1 cellular context compared by ENCODE assay signal in genomic region chr3:155334897-155335883, GRCh38.
TF ChIP-seq lines count a peak whose summit lies in the region.

No MANE protein-coding gene starts in this region.

TF ChIP-seq in K562, 482 proteins besides CTCF, POLR2A, EP300 and RAD21 (continued from another document and continues in another):
- TF ChIP-seq VEZF1 (CRISPR knock-in tag; IDR thresholded peaks at IDR 0.05) = peak; percentile 40
- no peak for TF ChIP-seq NELFE (IDR thresholded peaks at IDR 0.05; ENCODE audit: insufficient read depth, insufficient read length)
- no peak for TF ChIP-seq PTRF (tag; IDR thresholded peaks at IDR 0.05)
- peak; percentile 62 for TF ChIP-seq ZNF431 (CRISPR knock-in tag; IDR thresholded peaks at IDR 0.05)
- TF ChIP-seq ZZZ3 (IDR thresholded peaks at IDR 0.05) = no peak
- TF ChIP-seq TCF7L2 (IDR thresholded peaks at IDR 0.05; ENCODE audit: low read depth, low read length) = no peak
- TF ChIP-seq ZNF584 (CRISPR knock-in tag; IDR thresholded peaks at IDR 0.05; ENCODE audit: low read depth) = peak; percentile 86
- TF ChIP-seq ZNF384 (IDR thresholded peaks at IDR 0.05; ENCODE audit: low read depth, low read length) = peak; percentile 24; the same call in 1 of the 2 replicates
- peak; percentile 94 for TF ChIP-seq TCF3 (CRISPR knock-in tag; IDR thresholded peaks at IDR 0.05)
- TF ChIP-seq GABPA (tag; conservative IDR thresholded peaks at IDR 0.05; ENCODE audit: low read depth) = peak; percentile 37; the same call in 1 of the 2 replicates
- TF ChIP-seq GABPB1 (CRISPR knock-in tag; IDR thresholded peaks at IDR 0.05) = peak; percentile 40; the same call in 1 of the 2 replicates
- no peak for TF ChIP-seq SP2 (IDR thresholded peaks at IDR 0.05; ENCODE audit: extremely low read depth, low read depth, low read length, poor library complexity, severe bottlenecking)
- TF ChIP-seq ZNF639 (CRISPR knock-in tag; conservative IDR thresholded peaks at IDR 0.05 in 1 of 2, IDR thresholded peaks at IDR 0.05 in 1 of 2) = peak in 1 of 2 experiments; percentile 68; a peak in 2 of 4 replicates
- no peak for TF ChIP-seq KLF10 (CRISPR knock-in tag; IDR thresholded peaks at IDR 0.05)
- no peak for TF ChIP-seq UBTF (IDR thresholded peaks at IDR 0.05; ENCODE audit: borderline replicate concordance in 1 of 2, low read depth in 2 of 2, low read length in 2 of 2)
- TF ChIP-seq POLR2AphosphoS5 (IDR thresholded peaks at IDR 0.05; ENCODE audit: control insufficient read depth, insufficient read depth, low read depth, low read length) = peak; percentile 85
- no peak for TF ChIP-seq ZSCAN29 (IDR thresholded peaks at IDR 0.05)
- TF ChIP-seq ZBTB11 (CRISPR knock-in tag; IDR thresholded peaks at IDR 0.05) = no peak
- no peak for TF ChIP-seq E4F1 (CRISPR knock-in tag; IDR thresholded peaks at IDR 0.05; ENCODE audit: borderline replicate concordance)
- no peak for TF ChIP-seq ZNF318 (IDR thresholded peaks at IDR 0.05; ENCODE audit: borderline replicate concordance in 1 of 2, low read depth in 1 of 2)
- TF ChIP-seq SIX5 (IDR thresholded peaks at IDR 0.05; ENCODE audit: borderline replicate concordance in 1 of 2, insufficient read depth in 1 of 2, low read depth in 1 of 2, low read length in 2 of 2) = no peak
- no peak for TF ChIP-seq KLF1 (tag; IDR thresholded peaks at IDR 0.05)
- TF ChIP-seq JUNB (CRISPR knock-in tag; conservative IDR thresholded peaks at IDR 0.05) = no peak
- 0 out of 2 replicates have a peak, but pooled peaks have one; percentile 12 for TF ChIP-seq GTF2E2 (tag; IDR thresholded peaks at IDR 0.05)
- no peak for TF ChIP-seq FOXO4 (CRISPR knock-in tag; IDR thresholded peaks at IDR 0.05)
- no peak for TF ChIP-seq HMGXB4 (CRISPR knock-in tag; IDR thresholded peaks at IDR 0.05)
- peak; percentile 41 to 80; a peak in 2 of 4 replicates for TF ChIP-seq RCOR1 (IDR thresholded peaks at IDR 0.05; ENCODE audit: borderline replicate concordance in 1 of 2, low read depth in 2 of 2, low read length in 2 of 2)
- no peak for TF ChIP-seq HMGN3 (IDR thresholded peaks at IDR 0.05; ENCODE audit: borderline replicate concordance, extremely low read depth, insufficient read length, low read depth, low read length)
- TF ChIP-seq ZNF785 (CRISPR knock-in tag; IDR thresholded peaks at IDR 0.05) = no peak
- no peak for TF ChIP-seq SP1 (CRISPR knock-in tag; IDR thresholded peaks at IDR 0.05)
- TF ChIP-seq TCF15 (CRISPR knock-in tag; IDR thresholded peaks at IDR 0.05) = no peak
- peak; percentile 92 for TF ChIP-seq MYC (IDR thresholded peaks at IDR 0.05; ENCODE audit: low read depth, low read length)
- TF ChIP-seq MYC (CRISPR knock-in tag; IDR thresholded peaks at IDR 0.05; ENCODE audit: borderline replicate concordance, low read depth) = 0 out of 2 replicates have a peak, but pooled peaks have one; percentile 34
